8 cellular contexts compared by ENCODE assay signal in the genomic region with DNA sequence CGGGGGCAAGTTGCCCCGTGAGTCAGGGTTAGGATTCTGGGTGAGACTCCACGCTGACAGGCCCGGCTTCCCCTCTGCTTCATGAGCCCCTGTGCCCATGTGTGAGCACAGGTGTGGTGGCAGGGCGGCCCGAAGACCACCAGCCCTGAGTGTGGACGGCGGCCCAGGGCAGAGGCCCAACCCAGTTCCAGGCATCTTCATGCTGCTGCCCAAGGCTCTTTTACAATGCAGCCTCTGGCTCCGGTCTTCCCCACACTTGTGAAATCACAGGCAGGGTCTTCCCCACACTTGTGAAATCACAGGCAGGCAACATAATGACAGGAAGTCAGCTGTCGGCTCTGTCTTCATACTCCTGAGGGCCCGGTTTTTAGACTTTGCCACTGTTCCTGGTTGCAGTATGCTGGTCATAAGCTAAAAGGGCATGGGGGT.
DNase-seq lines count a peak whose midpoint lies in the region; ATAC-seq and TF ChIP-seq lines count a peak whose summit lies in the region.

No MANE protein-coding gene starts in this region.

- no peak for TF ChIP-seq CTCF in epithelial cell of esophagus (IDR thresholded peaks at IDR 0.05; ENCODE audit: insufficient read depth, low read depth, low read length, missing control alignments)

- no peak for ATAC-seq in GM18498 (IDR thresholded peaks at IDR 0.05; ENCODE audit: unreplicated experiment)

- peak; percentile 57 for DNase-seq in GM03348 (ENCODE audit: low spot score)
- DNase-seq in NOMO-1 treated with dmso at 0.1 percent for 144 hours (lab: John Stamatoyannopoulos, UW; ENCODE audit: unreplicated experiment) = peak; percentile 95
- peak; percentile 73 for DNase-seq in epithelial cell of esophagus (ENCODE audit: low read depth)
- DNase-seq in posterior vena cava (ENCODE audit: low spot score) = peak; percentile 85
- no peak for DNase-seq in mucosa of gallbladder (ENCODE audit: low spot score)
- no peak for DNase-seq in NCI-H2196 (lab: John Stamatoyannopoulos, UW; ENCODE audit: unreplicated experiment)
- no peak for DNase-seq in AG08395 (ENCODE audit: low spot score)

- no peak overlapping the region for H3K4me3 ChIP-seq in epithelial cell of esophagus (ENCODE audit: low read length)

- intact Hi-C loops in posterior vena cava (cut with DNase I) = loop anchor here in 1 of 2 donors (10.0 kb wide), 1 partner anchor 111 kb away; a partner anchor contains a TSS

Comparison
In these comparisons a context has a peak if more than half of its experiments do, and no peak if none do; other contexts are left out.
1. DNase-seq: peak in GM03348 (single experiment), NOMO-1 treated with dmso at 0.1 percent for 144 hours (single experiment), epithelial cell of esophagus (single experiment) and posterior vena cava (single experiment); none in mucosa of gallbladder (single experiment), NCI-H2196 (single experiment) and AG08395 (single experiment).